Comparison of ENCODE assay signal across 1 cellular context in the genomic region with DNA sequence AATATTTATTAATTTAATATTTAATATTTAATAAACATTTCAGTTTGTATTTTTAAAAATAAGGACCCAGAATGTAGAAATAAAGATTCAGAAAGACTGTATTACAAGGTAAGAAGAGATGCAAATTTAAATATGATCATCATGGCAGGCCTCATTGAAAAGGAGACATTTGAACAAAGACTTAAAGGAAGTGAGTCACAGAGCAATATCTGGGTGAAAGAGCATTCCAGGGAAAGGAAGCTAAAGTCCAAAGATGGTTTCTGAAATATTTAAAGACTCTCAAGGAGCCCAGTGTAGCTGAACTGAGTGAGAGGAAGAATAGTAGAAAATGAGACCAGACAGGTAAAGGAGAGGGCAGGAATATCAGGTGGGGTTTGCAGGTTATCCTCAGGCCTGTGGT.
TF ChIP-seq lines count a peak whose summit lies in the region.

No MANE protein-coding gene starts in this region.

TF ChIP-seq in endothelial cell of umbilical vein, 7 proteins besides CTCF, POLR2A, EP300 and RAD21:
- peak; percentile 78 for TF ChIP-seq FOS (IDR thresholded peaks at IDR 0.05; ENCODE audit: borderline replicate concordance, insufficient read depth, low read length)
- no peak for TF ChIP-seq MYC (IDR thresholded peaks at IDR 0.05; ENCODE audit: low read depth, low read length)
- TF ChIP-seq, protein P1, sequence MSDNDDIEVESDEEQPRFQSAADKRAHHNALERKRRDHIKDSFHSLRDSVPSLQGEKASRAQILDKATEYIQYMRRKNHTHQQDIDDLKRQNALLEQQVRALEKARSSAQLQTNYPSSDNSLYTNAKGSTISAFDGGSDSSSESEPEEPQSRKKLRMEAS (IDR thresholded peaks at IDR 0.05; ENCODE audit: insufficient read depth, insufficient read length): no peak
- TF ChIP-seq EZH2 (IDR thresholded peaks at IDR 0.05; ENCODE audit: borderline replicate concordance, low read depth, low read length, severe bottlenecking): no peak
- TF ChIP-seq POLR2AphosphoS5 (IDR thresholded peaks at IDR 0.05; ENCODE audit: insufficient read depth, low read depth, low read length): no peak
- TF ChIP-seq JUN (IDR thresholded peaks at IDR 0.05; ENCODE audit: borderline replicate concordance, insufficient read depth, insufficient read length, low read depth): peak; percentile 41
